Comparison of ENCODE assay signal across 1 cellular context in genomic region chr10:132521466-132522102, GRCh38.
TF ChIP-seq lines count a peak whose summit lies in the region.

No MANE protein-coding gene starts in this region.

TF ChIP-seq in IMR-90, 13 proteins besides CTCF, POLR2A, EP300 and RAD21:
- TF ChIP-seq, protein P1, sequence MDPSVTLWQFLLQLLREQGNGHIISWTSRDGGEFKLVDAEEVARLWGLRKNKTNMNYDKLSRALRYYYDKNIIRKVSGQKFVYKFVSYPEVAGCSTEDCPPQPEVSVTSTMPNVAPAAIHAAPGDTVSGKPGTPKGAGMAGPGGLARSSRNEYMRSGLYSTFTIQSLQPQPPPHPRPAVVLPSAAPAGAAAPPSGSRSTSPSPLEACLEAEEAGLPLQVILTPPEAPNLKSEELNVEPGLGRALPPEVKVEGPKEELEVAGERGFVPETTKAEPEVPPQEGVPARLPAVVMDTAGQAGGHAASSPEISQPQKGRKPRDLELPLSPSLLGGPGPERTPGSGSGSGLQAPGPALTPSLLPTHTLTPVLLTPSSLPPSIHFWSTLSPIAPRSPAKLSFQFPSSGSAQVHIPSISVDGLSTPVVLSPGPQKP (IDR thresholded peaks at IDR 0.05; ENCODE audit: borderline replicate concordance, low read depth, low read length): no peak
- TF ChIP-seq SMC3 (IDR thresholded peaks at IDR 0.05; ENCODE audit: low read depth, low read length): no peak
